21 cellular contexts compared by ENCODE assay signal in the genomic region with DNA sequence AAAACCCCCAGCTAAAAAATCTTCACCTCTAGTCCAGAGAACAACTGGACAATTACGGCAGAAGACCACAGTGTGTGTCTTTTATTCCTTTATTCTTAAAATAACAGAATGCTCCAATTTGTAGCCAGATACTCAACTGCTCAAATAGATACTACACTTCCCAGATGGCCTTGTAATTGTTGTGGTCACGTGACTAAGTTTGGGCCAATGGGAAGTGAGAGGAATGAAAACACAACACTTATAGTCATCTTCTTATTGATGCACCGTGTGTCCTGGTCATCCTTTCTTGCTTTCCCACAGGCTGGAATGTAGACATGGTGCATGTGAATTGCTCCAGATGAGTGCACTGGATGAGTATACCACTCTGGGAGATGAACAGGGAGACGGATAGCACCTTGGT.
A peak's percentile ranks its signal among the peaks of the same experiment; 100 is the strongest.
DNase-seq lines count a peak whose midpoint lies in the region; TF ChIP-seq lines count a peak whose summit lies in the region.
"Had no signal": no experiment of that assay in that cellular context is flagged by ENCODE, and none has a peak within 500 bp of the region (broad histone marks: within the 10 kb centered on the region; RNA-seq: fewer than 3 reads in every experiment).

No MANE protein-coding gene starts in this region.

- no peaks in the 10 kb centered on the region for H3K79me2 ChIP-seq in MM.1S (ENCODE audit: low read length)

- H2AFZ ChIP-seq in MM.1S (ENCODE audit: low read length): no peak overlapping the region
- H2AFZ ChIP-seq: GM23248 had no signal

- no peaks in the 10 kb centered on the region for H4K20me1 ChIP-seq in MM.1S (ENCODE audit: insufficient read depth, low read length)

- no peaks in the 10 kb centered on the region for H3K9me2 ChIP-seq in MM.1S (replicated peaks; ENCODE audit: insufficient read depth, low read length)

- no peak overlapping the region for H3K4me2 ChIP-seq in MM.1S (ENCODE audit: low read depth, low read length)

- no peaks in the 10 kb centered on the region for H3F3A ChIP-seq in MM.1S (ENCODE audit: insufficient read depth, low read length)

- DNase-seq in EH (ENCODE audit: low read depth) (peak; percentile 31), HT1080 (ENCODE audit: low read depth) (peak; percentile 40), RKO (ENCODE audit: low spot score) (peak; percentile 55), fibroblast of mammary gland (ENCODE audit: low read depth) (peak; percentile 44), cortex of kidney (lab: John Stamatoyannopoulos, UW) (no peak), MM.1S (no peak)
- no peak for DNase-seq in activated CD8-positive, alpha-beta memory T cell treated with anti-CD3 and anti-CD28 coated beads, Interleukin-2, amount 50 U/mL, for 4 hours
- DNase-seq: activated CD8-positive, alpha-beta T cell treated with anti-CD3 and anti-CD28 coated beads for 36 hours; activated naive CD4-positive, alpha-beta T cell treated with anti-CD3 and anti-CD28 coated beads, Interleukin-2, amount 10 ng/mL, durations not matched to agents 7 days and 5 days; activated T-cell treated with anti-CD3 and anti-CD28 coated beads, Interleukin-2, amount 50 U/mL, for 4 hours; Calu3; foreskin keratinocyte; GM23248; kidney glomerular epithelial cell; NCI-H1092 treated with DMSO at 0.1 percent for 48 hours; psoas muscle; small intestine; stimulated activated CD4-positive, alpha-beta T cell treated with anti-CD3 and anti-CD28 coated beads, Interleukin-4, amount 100 ng/mL, for 24 hours; T-cell; uterus had no signal

- H3K4me1 ChIP-seq in MM.1S (ENCODE audit: low read length): no peaks in the 10 kb centered on the region
- H3K4me1 ChIP-seq: foreskin keratinocyte had no signal

- no peaks in the 10 kb centered on the region for H3K9me3 ChIP-seq in MM.1S (replicated peaks; ENCODE audit: insufficient read depth, low read length)
- H3K9me3 ChIP-seq: psoas muscle, uterus had no signal

- H3K9ac ChIP-seq in MM.1S (ENCODE audit: low read length): no peak overlapping the region
- H3K9ac ChIP-seq: GM23248 had no signal

- no peak overlapping the region for H3K4me3 ChIP-seq in fibroblast of mammary gland (ENCODE audit: control insufficient read depth, low read depth, low read length)
- no peak overlapping the region for H3K4me3 ChIP-seq in MM.1S (ENCODE audit: low read length)
- H3K4me3 ChIP-seq: GM23248, psoas muscle, uterus had no signal

- H3K36me3 ChIP-seq in MM.1S (replicated peaks; ENCODE audit: insufficient read depth, low read length): no peaks in the 10 kb centered on the region
- H3K36me3 ChIP-seq: uterus had no signal

- no peak for TF ChIP-seq CTCF in fibroblast of mammary gland (conservative IDR thresholded peaks at IDR 0.05; ENCODE audit: control insufficient read depth, insufficient read depth, low read depth, low read length)
- TF ChIP-seq CTCF in MM.1S (IDR thresholded peaks at IDR 0.05; ENCODE audit: low read length): no peak

- H3K27me3 ChIP-seq in MM.1S (replicated peaks; ENCODE audit: insufficient read depth, low read length): no peaks in the 10 kb centered on the region
- H3K27me3 ChIP-seq: foreskin keratinocyte, uterus had no signal

- no peak overlapping the region for H3K27ac ChIP-seq in MM.1S (ENCODE audit: low read length)
- H3K27ac ChIP-seq: foreskin keratinocyte, GM23248, psoas muscle, VCaP had no signal

Comparison
In these comparisons a context has a peak if more than half of its experiments do, and no peak if none do; other contexts are left out.
1. DNase-seq: peak in EH (single experiment), HT1080 (single experiment), RKO (single experiment) and fibroblast of mammary gland (single experiment); none in cortex of kidney (single experiment), activated CD8-positive, alpha-beta memory T cell treated with anti-CD3 and anti-CD28 coated beads, Interleukin-2, amount 50 U/mL, for 4 hours (single experiment) and MM.1S (single experiment).